ENCODE assay signal across 1 cellular context in the genomic region with DNA sequence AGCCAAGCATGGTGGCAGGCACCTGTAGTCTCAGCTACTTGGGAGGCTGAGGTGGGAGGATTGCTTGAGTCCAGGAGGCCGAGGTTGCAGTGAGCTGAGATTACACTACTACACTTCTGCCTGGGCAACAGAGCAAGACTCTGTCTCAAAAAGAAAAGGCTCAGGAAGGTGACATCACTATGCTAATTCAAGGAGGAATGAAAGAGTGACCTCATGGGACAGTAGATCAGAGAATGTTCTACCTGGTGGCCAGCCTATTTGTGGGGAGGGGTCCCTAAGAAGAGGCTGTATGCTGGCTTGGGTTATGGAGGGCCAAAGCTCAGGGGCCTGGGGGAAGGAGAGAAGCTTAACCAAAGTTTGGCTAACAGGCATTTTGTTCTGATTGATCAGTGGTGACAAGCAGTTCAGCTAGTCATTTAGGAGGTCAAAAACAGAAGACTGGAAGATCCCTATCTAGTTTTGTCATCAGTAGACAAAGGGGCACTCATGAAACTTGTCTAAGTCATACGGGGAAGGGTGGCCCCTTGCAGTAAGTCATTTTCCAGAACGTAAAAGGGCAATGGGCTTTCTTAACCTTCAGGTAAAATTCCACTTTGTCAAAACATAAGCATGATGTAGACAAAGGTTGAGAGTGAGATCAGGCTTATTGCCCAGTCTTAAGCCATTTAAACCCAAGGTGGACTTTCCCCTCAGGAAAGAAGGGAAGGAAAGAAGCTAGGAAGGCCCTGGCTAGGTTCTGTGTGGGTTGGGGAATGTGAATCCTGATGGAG.
A peak's percentile ranks its signal among the peaks of the same experiment; 100 is the strongest.
TF ChIP-seq lines count a peak whose summit lies in the region.

No MANE protein-coding gene starts in this region.

TF ChIP-seq in GM12878, 131 proteins besides CTCF, POLR2A, EP300 and RAD21 (continued from another document and continues in another):
- TF ChIP-seq, protein P1, sequence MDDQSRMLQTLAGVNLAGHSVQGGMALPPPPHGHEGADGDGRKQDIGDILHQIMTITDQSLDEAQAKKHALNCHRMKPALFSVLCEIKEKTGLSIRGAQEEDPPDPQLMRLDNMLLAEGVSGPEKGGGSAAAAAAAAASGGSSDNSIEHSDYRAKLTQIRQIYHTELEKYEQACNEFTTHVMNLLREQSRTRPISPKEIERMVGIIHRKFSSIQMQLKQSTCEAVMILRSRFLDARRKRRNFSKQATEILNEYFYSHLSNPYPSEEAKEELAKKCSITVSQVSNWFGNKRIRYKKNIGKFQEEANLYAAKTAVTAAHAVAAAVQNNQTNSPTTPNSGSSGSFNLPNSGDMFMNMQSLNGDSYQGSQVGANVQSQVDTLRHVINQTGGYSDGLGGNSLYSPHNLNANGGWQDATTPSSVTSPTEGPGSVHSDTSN (IDR thresholded peaks at IDR 0.05; ENCODE audit: insufficient replicate concordance, low read depth, low read length): no peak
- no peak for TF ChIP-seq EGR1 (IDR thresholded peaks at IDR 0.05; ENCODE audit: borderline replicate concordance in 1 of 2, low read depth in 2 of 2, low read length in 2 of 2)
- no peak for TF ChIP-seq NR2F1 (conservative IDR thresholded peaks at IDR 0.05)
- TF ChIP-seq ZNF274 (IDR thresholded peaks at IDR 0.05; ENCODE audit: insufficient read depth, insufficient read length): no peak
- peak; percentile 88 for TF ChIP-seq CREM (IDR thresholded peaks at IDR 0.05; ENCODE audit: low read depth)
- TF ChIP-seq, protein P2, sequence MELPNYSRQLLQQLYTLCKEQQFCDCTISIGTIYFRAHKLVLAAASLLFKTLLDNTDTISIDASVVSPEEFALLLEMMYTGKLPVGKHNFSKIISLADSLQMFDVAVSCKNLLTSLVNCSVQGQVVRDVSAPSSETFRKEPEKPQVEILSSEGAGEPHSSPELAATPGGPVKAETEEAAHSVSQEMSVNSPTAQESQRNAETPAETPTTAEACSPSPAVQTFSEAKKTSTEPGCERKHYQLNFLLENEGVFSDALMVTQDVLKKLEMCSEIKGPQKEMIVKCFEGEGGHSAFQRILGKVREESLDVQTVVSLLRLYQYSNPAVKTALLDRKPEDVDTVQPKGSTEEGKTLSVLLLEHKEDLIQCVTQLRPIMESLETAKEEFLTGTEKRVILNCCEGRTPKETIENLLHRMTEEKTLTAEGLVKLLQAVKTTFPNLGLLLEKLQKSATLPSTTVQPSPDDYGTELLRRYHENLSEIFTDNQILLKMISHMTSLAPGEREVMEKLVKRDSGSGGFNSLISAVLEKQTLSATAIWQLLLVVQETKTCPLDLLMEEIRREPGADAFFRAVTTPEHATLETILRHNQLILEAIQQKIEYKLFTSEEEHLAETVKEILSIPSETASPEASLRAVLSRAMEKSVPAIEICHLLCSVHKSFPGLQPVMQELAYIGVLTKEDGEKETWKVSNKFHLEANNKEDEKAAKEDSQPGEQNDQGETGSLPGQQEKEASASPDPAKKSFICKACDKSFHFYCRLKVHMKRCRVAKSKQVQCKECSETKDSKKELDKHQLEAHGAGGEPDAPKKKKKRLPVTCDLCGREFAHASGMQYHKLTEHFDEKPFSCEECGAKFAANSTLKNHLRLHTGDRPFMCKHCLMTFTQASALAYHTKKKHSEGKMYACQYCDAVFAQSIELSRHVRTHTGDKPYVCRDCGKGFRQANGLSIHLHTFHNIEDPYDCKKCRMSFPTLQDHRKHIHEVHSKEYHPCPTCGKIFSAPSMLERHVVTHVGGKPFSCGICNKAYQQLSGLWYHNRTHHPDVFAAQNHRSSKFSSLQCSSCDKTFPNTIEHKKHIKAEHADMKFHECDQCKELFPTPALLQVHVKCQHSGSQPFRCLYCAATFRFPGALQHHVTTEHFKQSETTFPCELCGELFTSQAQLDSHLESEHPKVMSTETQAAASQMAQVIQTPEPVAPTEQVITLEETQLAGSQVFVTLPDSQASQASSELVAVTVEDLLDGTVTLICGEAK (IDR thresholded peaks at IDR 0.05; ENCODE audit: borderline replicate concordance): no peak
- no peak for TF ChIP-seq HDAC2 (IDR thresholded peaks at IDR 0.05)
- TF ChIP-seq HDGF (IDR thresholded peaks at IDR 0.05): no peak
- TF ChIP-seq EED (IDR thresholded peaks at IDR 0.05; ENCODE audit: low read depth): peak; percentile 98
- TF ChIP-seq TAF1 (IDR thresholded peaks at IDR 0.05; ENCODE audit: borderline replicate concordance, low read depth, low read length): no peak
- peak; percentile 20 for TF ChIP-seq MEF2B (IDR thresholded peaks at IDR 0.05; ENCODE audit: partially characterized antibody, poor library complexity, severe bottlenecking)
- TF ChIP-seq CHD4 (IDR thresholded peaks at IDR 0.05): no peak
- TF ChIP-seq CBX5 (IDR thresholded peaks at IDR 0.05; ENCODE audit: low read depth): no peak
- TF ChIP-seq, protein P3, sequence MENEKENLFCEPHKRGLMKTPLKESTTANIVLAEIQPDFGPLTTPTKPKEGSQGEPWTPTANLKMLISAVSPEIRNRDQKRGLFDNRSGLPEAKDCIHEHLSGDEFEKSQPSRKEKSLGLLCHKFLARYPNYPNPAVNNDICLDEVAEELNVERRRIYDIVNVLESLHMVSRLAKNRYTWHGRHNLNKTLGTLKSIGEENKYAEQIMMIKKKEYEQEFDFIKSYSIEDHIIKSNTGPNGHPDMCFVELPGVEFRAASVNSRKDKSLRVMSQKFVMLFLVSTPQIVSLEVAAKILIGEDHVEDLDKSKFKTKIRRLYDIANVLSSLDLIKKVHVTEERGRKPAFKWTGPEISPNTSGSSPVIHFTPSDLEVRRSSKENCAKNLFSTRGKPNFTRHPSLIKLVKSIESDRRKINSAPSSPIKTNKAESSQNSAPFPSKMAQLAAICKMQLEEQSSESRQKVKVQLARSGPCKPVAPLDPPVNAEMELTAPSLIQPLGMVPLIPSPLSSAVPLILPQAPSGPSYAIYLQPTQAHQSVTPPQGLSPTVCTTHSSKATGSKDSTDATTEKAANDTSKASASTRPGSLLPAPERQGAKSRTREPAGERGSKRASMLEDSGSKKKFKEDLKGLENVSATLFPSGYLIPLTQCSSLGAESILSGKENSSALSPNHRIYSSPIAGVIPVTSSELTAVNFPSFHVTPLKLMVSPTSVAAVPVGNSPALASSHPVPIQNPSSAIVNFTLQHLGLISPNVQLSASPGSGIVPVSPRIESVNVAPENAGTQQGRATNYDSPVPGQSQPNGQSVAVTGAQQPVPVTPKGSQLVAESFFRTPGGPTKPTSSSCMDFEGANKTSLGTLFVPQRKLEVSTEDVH (IDR thresholded peaks at IDR 0.05; ENCODE audit: low read depth, partially characterized antibody): no peak
- no peak for TF ChIP-seq SREBF1 (IDR thresholded peaks at IDR 0.05; ENCODE audit: low read length)
- peak; percentile 86; the same call in 1 of the 2 replicates for TF ChIP-seq MTA3 (IDR thresholded peaks at IDR 0.05; ENCODE audit: borderline replicate concordance, low read length)
- TF ChIP-seq DPF2 (IDR thresholded peaks at IDR 0.05): peak; percentile 16; the same call in 1 of the 2 replicates
- no peak for TF ChIP-seq TCF3 (IDR thresholded peaks at IDR 0.05; ENCODE audit: borderline replicate concordance, insufficient read depth, low read depth, low read length)
- no peak; the same call in 1 of the 2 replicates for TF ChIP-seq CBFB (IDR thresholded peaks at IDR 0.05; ENCODE audit: low read depth)
- TF ChIP-seq MEF2A (IDR thresholded peaks at IDR 0.05; ENCODE audit: insufficient read depth, low read depth, low read length): 0 out of 2 replicates have a peak, but pooled peaks have one; percentile 20
- 0 out of 2 replicates have a peak, but pooled peaks have one; percentile 40 for TF ChIP-seq SMAD5 (IDR thresholded peaks at IDR 0.05; ENCODE audit: low read depth)
- peak; percentile 52; the same call in 1 of the 2 replicates for TF ChIP-seq TARDBP (IDR thresholded peaks at IDR 0.05; ENCODE audit: borderline replicate concordance)
- TF ChIP-seq CREB1 (IDR thresholded peaks at IDR 0.05; ENCODE audit: low read depth): peak; percentile 62
- TF ChIP-seq, protein P4, sequence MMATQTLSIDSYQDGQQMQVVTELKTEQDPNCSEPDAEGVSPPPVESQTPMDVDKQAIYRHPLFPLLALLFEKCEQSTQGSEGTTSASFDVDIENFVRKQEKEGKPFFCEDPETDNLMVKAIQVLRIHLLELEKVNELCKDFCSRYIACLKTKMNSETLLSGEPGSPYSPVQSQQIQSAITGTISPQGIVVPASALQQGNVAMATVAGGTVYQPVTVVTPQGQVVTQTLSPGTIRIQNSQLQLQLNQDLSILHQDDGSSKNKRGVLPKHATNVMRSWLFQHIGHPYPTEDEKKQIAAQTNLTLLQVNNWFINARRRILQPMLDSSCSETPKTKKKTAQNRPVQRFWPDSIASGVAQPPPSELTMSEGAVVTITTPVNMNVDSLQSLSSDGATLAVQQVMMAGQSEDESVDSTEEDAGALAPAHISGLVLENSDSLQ (IDR thresholded peaks at IDR 0.05): peak; percentile 47; the same call in 1 of the 2 replicates
- no peak for TF ChIP-seq BRCA1 (IDR thresholded peaks at IDR 0.05; ENCODE audit: low read depth, low read length)
- TF ChIP-seq, protein P5, sequence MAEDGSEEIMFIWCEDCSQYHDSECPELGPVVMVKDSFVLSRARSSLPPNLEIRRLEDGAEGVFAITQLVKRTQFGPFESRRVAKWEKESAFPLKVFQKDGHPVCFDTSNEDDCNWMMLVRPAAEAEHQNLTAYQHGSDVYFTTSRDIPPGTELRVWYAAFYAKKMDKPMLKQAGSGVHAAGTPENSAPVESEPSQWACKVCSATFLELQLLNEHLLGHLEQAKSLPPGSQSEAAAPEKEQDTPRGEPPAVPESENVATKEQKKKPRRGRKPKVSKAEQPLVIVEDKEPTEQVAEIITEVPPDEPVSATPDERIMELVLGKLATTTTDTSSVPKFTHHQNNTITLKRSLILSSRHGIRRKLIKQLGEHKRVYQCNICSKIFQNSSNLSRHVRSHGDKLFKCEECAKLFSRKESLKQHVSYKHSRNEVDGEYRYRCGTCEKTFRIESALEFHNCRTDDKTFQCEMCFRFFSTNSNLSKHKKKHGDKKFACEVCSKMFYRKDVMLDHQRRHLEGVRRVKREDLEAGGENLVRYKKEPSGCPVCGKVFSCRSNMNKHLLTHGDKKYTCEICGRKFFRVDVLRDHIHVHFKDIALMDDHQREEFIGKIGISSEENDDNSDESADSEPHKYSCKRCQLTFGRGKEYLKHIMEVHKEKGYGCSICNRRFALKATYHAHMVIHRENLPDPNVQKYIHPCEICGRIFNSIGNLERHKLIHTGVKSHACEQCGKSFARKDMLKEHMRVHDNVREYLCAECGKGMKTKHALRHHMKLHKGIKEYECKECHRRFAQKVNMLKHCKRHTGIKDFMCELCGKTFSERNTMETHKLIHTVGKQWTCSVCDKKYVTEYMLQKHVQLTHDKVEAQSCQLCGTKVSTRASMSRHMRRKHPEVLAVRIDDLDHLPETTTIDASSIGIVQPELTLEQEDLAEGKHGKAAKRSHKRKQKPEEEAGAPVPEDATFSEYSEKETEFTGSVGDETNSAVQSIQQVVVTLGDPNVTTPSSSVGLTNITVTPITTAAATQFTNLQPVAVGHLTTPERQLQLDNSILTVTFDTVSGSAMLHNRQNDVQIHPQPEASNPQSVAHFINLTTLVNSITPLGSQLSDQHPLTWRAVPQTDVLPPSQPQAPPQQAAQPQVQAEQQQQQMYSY (CRISPR knock-in tag; IDR thresholded peaks at IDR 0.05): no peak
- TF ChIP-seq RUNX3 (IDR thresholded peaks at IDR 0.05; ENCODE audit: low read length): peak; percentile 70
- no peak for TF ChIP-seq CBX3 (IDR thresholded peaks at IDR 0.05; ENCODE audit: borderline replicate concordance, low read depth)
- TF ChIP-seq WRNIP1 (IDR thresholded peaks at IDR 0.05; ENCODE audit: borderline replicate concordance, low read depth, low read length): no peak
- TF ChIP-seq ESRRA (IDR thresholded peaks at IDR 0.05; ENCODE audit: low read length): no peak
- no peak for TF ChIP-seq GATAD2B (conservative IDR thresholded peaks at IDR 0.05; ENCODE audit: low read depth)
- TF ChIP-seq HCFC1 (IDR thresholded peaks at IDR 0.05; ENCODE audit: low read length): no peak
- TF ChIP-seq NR2C1 (IDR thresholded peaks at IDR 0.05): no peak
- TF ChIP-seq TCF7 (IDR thresholded peaks at IDR 0.05; ENCODE audit: borderline replicate concordance): peak; percentile 41; the same call in 1 of the 2 replicates
- no peak for TF ChIP-seq KAT2A (conservative IDR thresholded peaks at IDR 0.05; ENCODE audit: control insufficient read depth, low read depth, low read length)
- TF ChIP-seq ASH2L (IDR thresholded peaks at IDR 0.05; ENCODE audit: borderline replicate concordance, low read depth): no peak
- TF ChIP-seq TBL1XR1 (IDR thresholded peaks at IDR 0.05; ENCODE audit: low read depth, low read length): no peak
- TF ChIP-seq SRF (IDR thresholded peaks at IDR 0.05; ENCODE audit: low read depth in 2 of 2, low read length in 2 of 2): peak in 1 of 2 experiments; percentile 69; a peak in 1 of 4 replicates
- TF ChIP-seq YBX1 (IDR thresholded peaks at IDR 0.05): no peak
- TF ChIP-seq EZH2 (IDR thresholded peaks at IDR 0.05; ENCODE audit: borderline replicate concordance, control insufficient read depth, low read depth, low read length): no peak
- 0 out of 2 replicates have a peak, but pooled peaks have one; percentile 7 for TF ChIP-seq YY1 (IDR thresholded peaks at IDR 0.05; ENCODE audit: low read depth, low read length)
- TF ChIP-seq, protein P6, sequence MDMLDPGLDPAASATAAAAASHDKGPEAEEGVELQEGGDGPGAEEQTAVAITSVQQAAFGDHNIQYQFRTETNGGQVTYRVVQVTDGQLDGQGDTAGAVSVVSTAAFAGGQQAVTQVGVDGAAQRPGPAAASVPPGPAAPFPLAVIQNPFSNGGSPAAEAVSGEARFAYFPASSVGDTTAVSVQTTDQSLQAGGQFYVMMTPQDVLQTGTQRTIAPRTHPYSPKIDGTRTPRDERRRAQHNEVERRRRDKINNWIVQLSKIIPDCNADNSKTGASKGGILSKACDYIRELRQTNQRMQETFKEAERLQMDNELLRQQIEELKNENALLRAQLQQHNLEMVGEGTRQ (IDR thresholded peaks at IDR 0.05; ENCODE audit: borderline replicate concordance, low read depth, low read length): no peak
- TF ChIP-seq, protein P7, sequence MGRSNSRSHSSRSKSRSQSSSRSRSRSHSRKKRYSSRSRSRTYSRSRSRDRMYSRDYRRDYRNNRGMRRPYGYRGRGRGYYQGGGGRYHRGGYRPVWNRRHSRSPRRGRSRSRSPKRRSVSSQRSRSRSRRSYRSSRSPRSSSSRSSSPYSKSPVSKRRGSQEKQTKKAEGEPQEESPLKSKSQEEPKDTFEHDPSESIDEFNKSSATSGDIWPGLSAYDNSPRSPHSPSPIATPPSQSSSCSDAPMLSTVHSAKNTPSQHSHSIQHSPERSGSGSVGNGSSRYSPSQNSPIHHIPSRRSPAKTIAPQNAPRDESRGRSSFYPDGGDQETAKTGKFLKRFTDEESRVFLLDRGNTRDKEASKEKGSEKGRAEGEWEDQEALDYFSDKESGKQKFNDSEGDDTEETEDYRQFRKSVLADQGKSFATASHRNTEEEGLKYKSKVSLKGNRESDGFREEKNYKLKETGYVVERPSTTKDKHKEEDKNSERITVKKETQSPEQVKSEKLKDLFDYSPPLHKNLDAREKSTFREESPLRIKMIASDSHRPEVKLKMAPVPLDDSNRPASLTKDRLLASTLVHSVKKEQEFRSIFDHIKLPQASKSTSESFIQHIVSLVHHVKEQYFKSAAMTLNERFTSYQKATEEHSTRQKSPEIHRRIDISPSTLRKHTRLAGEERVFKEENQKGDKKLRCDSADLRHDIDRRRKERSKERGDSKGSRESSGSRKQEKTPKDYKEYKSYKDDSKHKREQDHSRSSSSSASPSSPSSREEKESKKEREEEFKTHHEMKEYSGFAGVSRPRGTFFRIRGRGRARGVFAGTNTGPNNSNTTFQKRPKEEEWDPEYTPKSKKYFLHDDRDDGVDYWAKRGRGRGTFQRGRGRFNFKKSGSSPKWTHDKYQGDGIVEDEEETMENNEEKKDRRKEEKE (IDR thresholded peaks at IDR 0.05): no peak
- TF ChIP-seq NFYA (IDR thresholded peaks at IDR 0.05; ENCODE audit: borderline replicate concordance, low read depth, low read length): no peak
- TF ChIP-seq ATF7 (IDR thresholded peaks at IDR 0.05; ENCODE audit: low read depth): peak; percentile 82
- no peak for TF ChIP-seq ZSCAN29 (IDR thresholded peaks at IDR 0.05)
- TF ChIP-seq ZNF24 (IDR thresholded peaks at IDR 0.05): no peak
- TF ChIP-seq ZBED1 (IDR thresholded peaks at IDR 0.05; ENCODE audit: borderline replicate concordance): peak; percentile 64; the same call in 1 of the 2 replicates
- no peak for TF ChIP-seq LARP7 (IDR thresholded peaks at IDR 0.05)
